21 cellular contexts compared by ENCODE assay signal in genomic region chr4:182124359-182124758, GRCh38.
DNase-seq lines count a peak whose midpoint lies in the region; ATAC-seq and TF ChIP-seq lines count a peak whose summit lies in the region.
"Had no signal": no experiment of that assay in that cellular context is flagged by ENCODE, and none has a peak within 500 bp of the region (broad histone marks: within the 10 kb centered on the region; RNA-seq: fewer than 3 reads in every experiment).

No MANE protein-coding gene starts in this region.

- CTCF ChIA-PET in MCF 10A (lab: Yijun Ruan, JAX), result no interaction called here
- CTCF ChIA-PET in mammary epithelial cell (lab: Charles Lee; ENCODE audit: low non-redundant PET), result no interaction called here

- H3K36me3 ChIP-seq in breast epithelium, result no peaks in the 10 kb centered on the region
- no peaks in the 10 kb centered on the region for H3K36me3 ChIP-seq in mammary epithelial cell (ENCODE audit: insufficient read depth, low read length)
- H3K36me3 ChIP-seq: BLaER1 had no signal

- POLR2A ChIA-PET in MCF 10A (lab: Yijun Ruan, JAX), result no interaction called here

- peaks cover 16% of the 10 kb centered on the region for H3K4me1 Mint-ChIP-seq in MCF 10A (ENCODE audit: insufficient read depth, unreplicated experiment)
- peaks cover 13% of the 10 kb centered on the region for H3K4me1 Mint-ChIP-seq in chondrocyte (ENCODE audit: low read depth)
- H3K4me1 Mint-ChIP-seq: B cell; CD8-positive, alpha-beta memory T cell had no signal

- H3K4me1 ChIP-seq in breast epithelium, result no peaks in the 10 kb centered on the region
- H3K4me1 ChIP-seq in mammary epithelial cell (ENCODE audit: insufficient read depth, low read length), result peaks cover 33% of the 10 kb centered on the region
- peaks cover 21% of the 10 kb centered on the region for H3K4me1 ChIP-seq in foreskin keratinocyte
- H3K4me1 ChIP-seq: BLaER1 had no signal

- no TSS peak for BruUV-seq in MCF 10A (replicated peaks; lab: Mats Ljungman, UMichigan)
- no TSS peak for BruUV-seq in mammary epithelial cell (replicated peaks; lab: Mats Ljungman, UMichigan)

- H2AFZ ChIP-seq in mammary epithelial cell (ENCODE audit: low read depth, low read length), result no peak overlapping the region
- H2AFZ ChIP-seq: GM23248 had no signal

- H3K36me3 Mint-ChIP-seq in MCF 10A (ENCODE audit: insufficient read depth, unreplicated experiment) (no peaks in the 10 kb centered on the region), chondrocyte (ENCODE audit: low read depth) (peaks cover 19% of the 10 kb centered on the region)
- H3K36me3 Mint-ChIP-seq: CD8-positive, alpha-beta memory T cell had no signal

- H3K4me3 Mint-ChIP-seq in MCF 10A (ENCODE audit: unreplicated experiment) (no peak overlapping the region), chondrocyte (ENCODE audit: unreplicated experiment) (no peak overlapping the region)
- H3K4me3 Mint-ChIP-seq: B cell; CD4-positive, alpha-beta T cell; CD8-positive, alpha-beta memory T cell; H9; HFFc6 had no signal

- peak; percentile 13 for DNase-seq in MCF 10A (ENCODE audit: unreplicated experiment)
- DNase-seq in breast epithelium (ENCODE audit: low spot score in 2 of 2), result no peak
- peak; percentile 33 for DNase-seq in mammary epithelial cell
- DNase-seq in foreskin keratinocyte, result peak in 1 of 2 donors; percentile 50
- DNase-seq in activated CD4-positive, CD25-positive, alpha-beta regulatory T cell treated with anti-CD3 and anti-CD28 coated beads, Interleukin-2, amount 50 U/mL, for 72 hours, result no peak
- no peak for DNase-seq in NCI-H748 treated with DMSO at 0.1 percent for 48 hours (lab: John Stamatoyannopoulos, UW)
- no peak for DNase-seq in chondrocyte (ENCODE audit: low spot score)
- DNase-seq: CD4-positive, alpha-beta T cell; CD8-positive, alpha-beta memory T cell; DMS 273 treated with DMSO at 0.1 percent for 48 hours; DMS79; EL; GDM1; GM23248; H9; HFFc6 had no signal

- peaks cover 0 to 18% of the 10 kb centered on the region in 2 donors for H3K9me3 ChIP-seq in breast epithelium
- H3K9me3 ChIP-seq in mammary epithelial cell (replicated peaks; ENCODE audit: insufficient read depth, low read length), result peaks cover 9% of the 10 kb centered on the region

- no peaks in the 10 kb centered on the region for H3K27me3 ChIP-seq in breast epithelium
- no peaks in the 10 kb centered on the region for H3K27me3 ChIP-seq in mammary epithelial cell (ENCODE audit: insufficient read depth, low read length)
- H3K27me3 ChIP-seq in foreskin keratinocyte, result no peaks in the 10 kb centered on the region
- H3K27me3 ChIP-seq: BLaER1 had no signal

- no peak overlapping the region for H3K9ac ChIP-seq in mammary epithelial cell (ENCODE audit: insufficient read depth, low read length)
- H3K9ac ChIP-seq: BLaER1, GM23248 had no signal

- H3K27ac Mint-ChIP-seq in MCF 10A (ENCODE audit: low read depth, unreplicated experiment), result no peak overlapping the region
- H3K27ac Mint-ChIP-seq in chondrocyte (ENCODE audit: unreplicated experiment), result no peak overlapping the region
- H3K27ac Mint-ChIP-seq: B cell; CD4-positive, alpha-beta T cell; H9; HFFc6 had no signal

- H3K9me3 Mint-ChIP-seq in MCF 10A (ENCODE audit: unreplicated experiment) (peaks cover 7% of the 10 kb centered on the region), chondrocyte (ENCODE audit: low read depth) (peaks cover 24% of the 10 kb centered on the region)

- no peak for TF ChIP-seq CTCF in MCF 10A (IDR thresholded peaks at IDR 0.05; ENCODE audit: unreplicated experiment)
- TF ChIP-seq CTCF in breast epithelium (IDR thresholded peaks at IDR 0.05), result no peak
- TF ChIP-seq CTCF in mammary epithelial cell (conservative IDR thresholded peaks at IDR 0.05 in 1 of 2, IDR thresholded peaks at IDR 0.05 in 1 of 2; ENCODE audit: extremely low read depth in 1 of 2, insufficient read depth in 1 of 2, low read depth in 1 of 2, low read length in 2 of 2), result no peak
- no peak for TF ChIP-seq CTCF in foreskin keratinocyte (conservative IDR thresholded peaks at IDR 0.05)
- no peak for TF ChIP-seq CTCF in chondrocyte (IDR thresholded peaks at IDR 0.05)

- intact Hi-C loops in MCF 10A (cut with micrococcal nuclease), result no loop called here
- intact Hi-C loops in breast epithelium (cut with DNase I; ENCODE audit: low total_unique reads), result loop anchor here (2.0 to 5.0 kb wide), 2 partner anchors 60 to 518 kb away; no protein-coding TSS in a partner anchor
- intact Hi-C loops in mammary epithelial cell (cut with micrococcal nuclease), result loop anchor here (10.0 kb wide), 1 partner anchor 800 kb away; no protein-coding TSS in a partner anchor

- H3K27me3 Mint-ChIP-seq in MCF 10A (ENCODE audit: insufficient read depth, unreplicated experiment), result no peaks in the 10 kb centered on the region
- H3K27me3 Mint-ChIP-seq in chondrocyte (ENCODE audit: low read depth), result no peaks in the 10 kb centered on the region
- H3K27me3 Mint-ChIP-seq: B cell; CD4-positive, alpha-beta T cell; CD8-positive, alpha-beta memory T cell had no signal

- no peaks in the 10 kb centered on the region for H4K20me1 ChIP-seq in mammary epithelial cell (ENCODE audit: insufficient read depth, low read length)
- H4K20me1 ChIP-seq: BLaER1 had no signal

- no peak overlapping the region for H3K4me2 ChIP-seq in mammary epithelial cell (ENCODE audit: insufficient read depth, low read depth, low read length)
- H3K4me2 ChIP-seq: BLaER1 had no signal

- no peak overlapping the region for H3K4me3 ChIP-seq in breast epithelium
- no peak overlapping the region for H3K4me3 ChIP-seq in mammary epithelial cell (replicated peaks in 1 of 3; ENCODE audit: insufficient read depth in 1 of 3, low read depth in 2 of 3, low read length in 3 of 3)
- H3K4me3 ChIP-seq: BLaER1, GM12878, GM23248 had no signal

- in situ Hi-C loops in mammary epithelial cell (cut with MboI; ENCODE audit: low sequenced_read_pairs in 2 of 2), result no loop called here

- no peak for ATAC-seq in foreskin keratinocyte
- ATAC-seq: GM12878 had no signal

- TF ChIP-seq POLR2A in breast epithelium (IDR thresholded peaks at IDR 0.05), result no peak

- H3K27ac ChIP-seq in breast epithelium, result no peak overlapping the region
- H3K27ac ChIP-seq in mammary epithelial cell (ENCODE audit: insufficient read depth, low read depth, low read length), result no peak overlapping the region
- peak overlapping the region; percentile 38 for H3K27ac ChIP-seq in foreskin keratinocyte
- H3K27ac ChIP-seq: 22Rv1, BLaER1, C4-2B, GM23248 had no signal

- dilution Hi-C loops in mammary epithelial cell (cut with HindIII; ENCODE audit: low sequenced_read_pairs), result no loop called here

- WGBS in mammary epithelial cell (ENCODE audit: low coverage, missing lambda C conversion rate), result 91% methylated on average over 7 of the region's 7 CpGs

- H3K79me2 ChIP-seq in mammary epithelial cell (ENCODE audit: insufficient read depth, low read length), result no peaks in the 10 kb centered on the region

Comparison
In these comparisons a context has a peak if more than half of its experiments do, and no peak if none do; other contexts are left out.
1. DNase-seq: peak in MCF 10A (single experiment) and mammary epithelial cell (single experiment); none in breast epithelium (0 of 2), activated CD4-positive, CD25-positive, alpha-beta regulatory T cell treated with anti-CD3 and anti-CD28 coated beads, Interleukin-2, amount 50 U/mL, for 72 hours (single experiment), NCI-H748 treated with DMSO at 0.1 percent for 48 hours (single experiment) and chondrocyte (single experiment).